In genomic region chr3:129487868-129488335, GRCh38 we compare ENCODE assay signal across 17 cellular contexts. TPM values are rescaled to one million over a fixed set of nuclear protein-coding genes. Genes with fewer than 3 reads are reported as not detected.
"Had no signal": no experiment of that assay in that cellular context is flagged by ENCODE, and none has a peak within 500 bp of the region (broad histone marks: within the 10 kb centered on the region; RNA-seq: fewer than 3 reads in every experiment).

No MANE protein-coding gene starts in this region.

RNA-seq across cellular contexts. Expression of gene RHO, which starts 40.5 kb away (rescaled TPM):
- total RNA-seq: activated CD4-positive, alpha-beta memory T cell treated with anti-CD3 and anti-CD28 coated beads for 36 hours; activated CD4-positive, alpha-beta T cell treated with anti-CD3 and anti-CD28 coated beads, Interleukin-2, amount 10 ng/mL, durations not matched to agents 24 days and 14 days; activated CD8-positive, alpha-beta memory T cell treated with anti-CD3 and anti-CD28 coated beads for 36 hours; activated naive CD4-positive, alpha-beta T cell treated with anti-CD3 and anti-CD28 coated beads for 36 hours; activated naive CD8-positive, alpha-beta T cell treated with anti-CD3 and anti-CD28 coated beads for 36 hours; activated T-helper 1 cell treated with anti-CD3 and anti-CD28 coated beads, Interleukin-12 subunit alpha, Interleukin-12 subunit beta, Interleukin-2, Interleukin-4 antibody, amounts not matched to agents 30 ng/mL and 10 ng/mL and 1 ng/mL, durations not matched to agents 14 hours and 24 hours and 36 hours; esophagus muscularis mucosa; left colon; liver; mammary epithelial cell; naive thymus-derived CD4-positive, alpha-beta T cell; osteocyte; posterior vena cava; SJCRH30; T-helper 17 cell; tibial nerve had no signal

RNA-seq across cellular contexts. Expression of gene H1-8, which starts 55.1 kb away (rescaled TPM):
- total RNA-seq: activated CD4-positive, alpha-beta memory T cell treated with anti-CD3 and anti-CD28 coated beads for 36 hours; activated CD4-positive, alpha-beta T cell treated with anti-CD3 and anti-CD28 coated beads, Interleukin-2, amount 10 ng/mL, durations not matched to agents 24 days and 14 days; activated CD8-positive, alpha-beta memory T cell treated with anti-CD3 and anti-CD28 coated beads for 36 hours; activated naive CD4-positive, alpha-beta T cell treated with anti-CD3 and anti-CD28 coated beads for 36 hours; activated naive CD8-positive, alpha-beta T cell treated with anti-CD3 and anti-CD28 coated beads for 36 hours; activated T-helper 1 cell treated with anti-CD3 and anti-CD28 coated beads, Interleukin-12 subunit alpha, Interleukin-12 subunit beta, Interleukin-2, Interleukin-4 antibody, amounts not matched to agents 30 ng/mL and 10 ng/mL and 1 ng/mL, durations not matched to agents 14 hours and 24 hours and 36 hours; esophagus muscularis mucosa; left colon; liver; mammary epithelial cell; naive thymus-derived CD4-positive, alpha-beta T cell; osteocyte; posterior vena cava; SJCRH30; T-helper 17 cell; tibial nerve; uterus had no signal

RNA-seq across cellular contexts. Expression of gene EFCAB12, which starts 59.5 kb away (rescaled TPM):
- total RNA-seq: SJCRH30 had no signal
